23 cellular contexts compared by ENCODE assay signal in the genomic region with DNA sequence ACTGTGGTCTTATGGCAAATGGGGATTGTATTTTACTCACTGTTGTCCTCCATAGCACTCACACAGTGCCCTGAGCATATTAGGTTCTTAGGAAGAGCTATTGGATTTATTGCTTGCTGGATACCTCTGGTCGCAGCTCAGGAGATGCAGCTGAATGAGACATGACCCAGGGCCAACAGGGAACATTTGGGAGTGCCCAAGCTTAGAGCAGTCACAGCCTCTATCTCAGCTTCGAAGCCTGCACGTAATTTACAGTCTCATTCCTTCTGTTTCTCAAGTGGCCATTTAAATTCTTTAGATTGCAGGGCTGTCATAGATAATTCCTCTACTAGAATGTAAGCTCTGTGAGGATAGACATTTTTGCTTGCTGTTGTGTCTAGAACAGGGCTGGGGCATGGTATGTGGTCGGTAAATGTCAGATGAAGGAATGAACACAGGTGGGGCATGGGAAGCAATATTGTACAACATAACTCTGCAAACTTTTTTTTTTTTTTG.
A peak's percentile ranks its signal among the peaks of the same experiment; 100 is the strongest.
DNase-seq lines count a peak whose midpoint lies in the region; ATAC-seq, FAIRE-seq and TF ChIP-seq lines count a peak whose summit lies in the region.
"Had no signal": no experiment of that assay in that cellular context is flagged by ENCODE, and none has a peak within 500 bp of the region (broad histone marks: within the 10 kb centered on the region; RNA-seq: fewer than 3 reads in every experiment).

No MANE protein-coding gene starts in this region.

- no peaks in the 10 kb centered on the region for H4K20me1 ChIP-seq in OCI-LY7 (ENCODE audit: insufficient read depth, low read length)

- intact Hi-C loops in OCI-LY7 (cut with micrococcal nuclease; ENCODE audit: unreplicated experiment) = no loop called here

- BruUV-seq in OCI-LY7 (replicated peaks; lab: Mats Ljungman, UMichigan) = no TSS peak

- peak overlapping the region; percentile 56 for H3K4me3 ChIP-seq in OCI-LY7 (ENCODE audit: low read depth, low read length, poor library complexity, severe bottlenecking)
- H3K4me3 ChIP-seq: adrenal gland, hepatocyte, lower lobe of right lung, spleen, vagina had no signal

- H3K9me2 ChIP-seq in OCI-LY7 (ENCODE audit: insufficient read depth, low read length) = no peaks in the 10 kb centered on the region

- peaks cover 34% of the 10 kb centered on the region for H3K9me3 ChIP-seq in OCI-LY7 (ENCODE audit: low read length)
- H3K9me3 ChIP-seq: adrenal gland, vagina had no signal

- H3K4me1 ChIP-seq in OCI-LY7 (ENCODE audit: insufficient read depth, low read length, poor library complexity, severe bottlenecking) = peaks cover 60% of the 10 kb centered on the region
- H3K4me1 ChIP-seq: adrenal gland, lower lobe of right lung, spleen, vagina had no signal

- peak overlapping the region; percentile 82 for H3K4me2 ChIP-seq in OCI-LY7 (ENCODE audit: low read length)
- H3K4me2 ChIP-seq: hepatocyte had no signal

- TF ChIP-seq CTCF in OCI-LY7 (conservative IDR thresholded peaks at IDR 0.05; ENCODE audit: low read length) (no peak), omental fat pad (IDR thresholded peaks at IDR 0.05) (no peak)

- H3K36me3 ChIP-seq in OCI-LY7 (ENCODE audit: insufficient read depth, low read length) = no peaks in the 10 kb centered on the region; the same call in 1 of the 2 replicates
- H3K36me3 ChIP-seq: adrenal gland, lower lobe of right lung, spleen, vagina had no signal

- peak overlapping the region; percentile 70; the same call in 1 of the 2 replicates for H2AFZ ChIP-seq in OCI-LY7 (ENCODE audit: low read length)
- H2AFZ ChIP-seq: hepatocyte had no signal

- FAIRE-seq in urothelium cell line (lab: Jason Lieb, UNC) = no peak
- FAIRE-seq: keratinocyte had no signal

- CTCF ChIA-PET in OCI-LY7 (lab: Charles Lee; ENCODE audit: unreplicated experiment) = interaction anchor here (1.0 to 3.3 kb wide), 2 partner anchors 10 to 28 kb away, joined by 3 to 17 read pairs; no protein-coding TSS in a partner anchor

- no peak for DNase-seq in OCI-LY7 (ENCODE audit: low spot score)
- DNase-seq in inferior parietal cortex (ENCODE audit: extremely low spot score) = no peak
- DNase-seq in omental fat pad (ENCODE audit: low spot score) = no peak
- DNase-seq in urothelium cell line (ENCODE audit: low spot score) = no peak
- DNase-seq in NCI-H187 treated with DMSO at 0.1 percent for 48 hours (lab: John Stamatoyannopoulos, UW) = no peak
- DNase-seq: activated CD4-positive, alpha-beta T cell treated with anti-CD3 and anti-CD28 coated beads, Interleukin-2, amount 10 ng/mL, durations not matched to agents 7 days and 5 days; activated gamma-delta T cell; adrenal gland; CD4-positive, alpha-beta T cell; foreskin fibroblast; lower lobe of right lung; NCI-H1105; NCI-H2107; NCI-H526 treated with DMSO at 0.1 percent for 48 hours; Right ventricle myocardium superior; spleen; T-cell had no signal

- no peaks in the 10 kb centered on the region for H3K79me2 ChIP-seq in OCI-LY7 (ENCODE audit: insufficient read depth, low read depth, low read length)
- H3K79me2 ChIP-seq: hepatocyte had no signal

- POLR2A ChIA-PET in OCI-LY7 (lab: Charles Lee) = interaction anchor here (0.5 to 11.7 kb wide), 7 partner anchors 10 to 1143 kb away, joined by 4 to 113 read pairs (median 5); no protein-coding TSS in a partner anchor

- ATAC-seq in GM18873 (IDR thresholded peaks at IDR 0.05; ENCODE audit: low FRiP score, unreplicated experiment) (peak; percentile 15), GM21390 (IDR thresholded peaks at IDR 0.05; ENCODE audit: unreplicated experiment) (peak; percentile 28), HG03025 (IDR thresholded peaks at IDR 0.05; ENCODE audit: low FRiP score, unreplicated experiment) (peak; percentile 16), omental fat pad (ENCODE audit: low FRiP score) (no peak)
- ATAC-seq: lower lobe of right lung, T-cell had no signal

- H3K27ac ChIP-seq in OCI-LY7 (ENCODE audit: low read depth, low read length, poor library complexity, severe bottlenecking) = peak overlapping the region; percentile 100
- H3K27ac ChIP-seq: adrenal gland, hepatocyte, lower lobe of right lung, vagina had no signal
